Comparison of ENCODE assay signal across 14 cellular contexts in the genomic region with DNA sequence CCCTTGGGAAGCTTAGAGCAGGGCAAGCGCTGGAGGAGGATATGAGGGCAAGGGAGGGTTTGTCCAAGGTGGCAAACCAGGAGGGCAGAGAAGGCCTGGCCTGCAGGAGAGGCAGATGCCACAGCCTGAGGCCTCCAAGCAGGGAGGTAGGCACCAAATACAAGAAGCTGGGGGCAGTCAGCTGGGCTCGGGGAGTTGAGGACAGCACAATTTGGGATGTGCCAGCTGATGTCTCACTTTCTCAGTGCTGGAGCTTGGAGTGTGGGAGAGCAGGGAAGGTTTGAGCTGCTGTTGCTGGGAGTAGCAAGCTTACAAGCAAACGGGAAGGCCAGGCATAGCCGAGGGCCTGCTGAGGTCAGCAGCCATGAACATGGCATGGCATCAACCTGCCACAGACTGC. TPM values are rescaled to one million over a fixed set of nuclear protein-coding genes. Genes with fewer than 3 reads are reported as not detected.
DNase-seq lines count a peak whose midpoint lies in the region; TF ChIP-seq lines count a peak whose summit lies in the region.
"Had no signal": no experiment of that assay in that cellular context is flagged by ENCODE, and none has a peak within 500 bp of the region (broad histone marks: within the 10 kb centered on the region; RNA-seq: fewer than 3 reads in every experiment).

No MANE protein-coding gene starts in this region.

- H3K4me1 ChIP-seq in BLaER1 (peaks cover 34% of the 10 kb centered on the region), Loucy (ENCODE audit: insufficient read depth, low read length, poor library complexity, severe bottlenecking) (peaks cover 16% of the 10 kb centered on the region), mesenchymal stem cell (ENCODE audit: control insufficient read depth, insufficient read depth, low read depth, low read length) (peaks cover 20% of the 10 kb centered on the region)

- H3K27me3 Mint-ChIP-seq in mesothelial cell of epicardium (ENCODE audit: low read depth) (peaks cover 3% of the 10 kb centered on the region), Calu3 (ENCODE audit: unreplicated experiment) (no peaks in the 10 kb centered on the region)
- H3K27me3 Mint-ChIP-seq: activated CD4-positive, alpha-beta T cell treated with anti-CD3 and anti-CD28 coated beads, Interleukin-2, amount 10 ng/mL, durations not matched to agents 7 days and 5 days had no signal

- H3K79me2 ChIP-seq in Loucy (ENCODE audit: insufficient read depth, low read length), result peaks cover 37% of the 10 kb centered on the region

- intact Hi-C loops in Calu3 (cut with micrococcal nuclease; ENCODE audit: unreplicated experiment), result no loop called here

- no peak overlapping the region for H3K18ac ChIP-seq in mesenchymal stem cell (ENCODE audit: low read depth in 1 of 2, low read length in 2 of 2)

- H3K9me3 ChIP-seq in BLaER1 (no peaks in the 10 kb centered on the region), Loucy (ENCODE audit: insufficient read depth, low read depth, low read length) (no peaks in the 10 kb centered on the region), mesenchymal stem cell (ENCODE audit: control insufficient read depth, low read length) (no peaks in the 10 kb centered on the region)

- peaks cover 26% of the 10 kb centered on the region for H3K36me3 Mint-ChIP-seq in mesothelial cell of epicardium
- peaks cover 32% of the 10 kb centered on the region for H3K36me3 Mint-ChIP-seq in Calu3 (ENCODE audit: insufficient read depth, unreplicated experiment)

- H3F3A ChIP-seq in Loucy (ENCODE audit: low read depth), result peaks cover 4% of the 10 kb centered on the region; the same call in 1 of the 2 replicates

- H2AFZ ChIP-seq in Loucy (ENCODE audit: low read length) (no peak overlapping the region), mesenchymal stem cell (ENCODE audit: low read depth, low read length) (no peak overlapping the region)

- H3K23ac ChIP-seq in mesenchymal stem cell (ENCODE audit: low read length in 2 of 2), result no peak overlapping the region

- no peak overlapping the region for H3K4me3 Mint-ChIP-seq in mesothelial cell of epicardium
- H3K4me3 Mint-ChIP-seq in Calu3 (ENCODE audit: low read depth, unreplicated experiment), result no peak overlapping the region
- H3K4me3 Mint-ChIP-seq: activated CD4-positive, alpha-beta T cell treated with anti-CD3 and anti-CD28 coated beads, Interleukin-2, amount 10 ng/mL, durations not matched to agents 7 days and 5 days had no signal

- no peaks in the 10 kb centered on the region for H3K9me2 ChIP-seq in Loucy (replicated peaks; ENCODE audit: low read depth, low read length)

- H3K27ac Mint-ChIP-seq in mesothelial cell of epicardium, result no peak overlapping the region
- no peak overlapping the region for H3K27ac Mint-ChIP-seq in Calu3 (ENCODE audit: unreplicated experiment)

- TF ChIP-seq CTCF in Loucy (conservative IDR thresholded peaks at IDR 0.05; ENCODE audit: low read length) (no peak), mesothelial cell of epicardium (IDR thresholded peaks at IDR 0.05; ENCODE audit: unreplicated experiment) (no peak), Calu3 (IDR thresholded peaks at IDR 0.05; ENCODE audit: unreplicated experiment) (no peak)

- peaks cover 65% of the 10 kb centered on the region for H3K36me3 ChIP-seq in BLaER1
- no peaks in the 10 kb centered on the region; the same call in 1 of the 2 replicates for H3K36me3 ChIP-seq in Loucy (ENCODE audit: insufficient read depth, low read length)
- peaks cover 28 to 47% of the 10 kb centered on the region in 2 experiments for H3K36me3 ChIP-seq in mesenchymal stem cell (ENCODE audit: control insufficient read depth in 1 of 2, insufficient read depth in 2 of 2, low read depth in 1 of 2, low read length in 2 of 2)

- H3K4me1 Mint-ChIP-seq in mesothelial cell of epicardium, result peaks cover 13% of the 10 kb centered on the region
- peaks cover 6% of the 10 kb centered on the region for H3K4me1 Mint-ChIP-seq in Calu3 (ENCODE audit: low read depth, unreplicated experiment)

- no peak overlapping the region for H3K4me3 ChIP-seq in BLaER1
- no peak overlapping the region for H3K4me3 ChIP-seq in Loucy (ENCODE audit: low read length, poor library complexity, severe bottlenecking)
- H3K4me3 ChIP-seq in mesenchymal stem cell (ENCODE audit: insufficient read depth in 1 of 2, low read depth in 1 of 2, low read length in 2 of 2), result no peak overlapping the region

- H3K79me1 ChIP-seq in mesenchymal stem cell (replicated peaks; ENCODE audit: low read length, poor library complexity, severe bottlenecking), result peaks cover 17% of the 10 kb centered on the region

- no peak overlapping the region for H3K4me2 ChIP-seq in BLaER1
- H3K4me2 ChIP-seq in Loucy (ENCODE audit: low read depth, low read length, poor library complexity, severe bottlenecking), result peak overlapping the region; percentile 95
- H3K4me2 ChIP-seq in mesenchymal stem cell (ENCODE audit: low read length, poor library complexity, severe bottlenecking), result no peak overlapping the region

- H2BK5ac ChIP-seq in mesenchymal stem cell (ENCODE audit: low read depth, low read length, poor library complexity, severe bottlenecking), result no peak overlapping the region

- BruUV-seq in Calu3 (replicated peaks; lab: Mats Ljungman, UMichigan), result no TSS peak

- H2BK120ac ChIP-seq in mesenchymal stem cell (ENCODE audit: low read depth, low read length), result no peak overlapping the region

- H3K9ac ChIP-seq in BLaER1 (0 out of 2 replicates have a peak overlapping the region, but pooled peaks have one; percentile 19), Loucy (ENCODE audit: low read depth, low read length, poor library complexity, severe bottlenecking) (peak overlapping the region; percentile 93), mesenchymal stem cell (ENCODE audit: low read length) (peak overlapping the region; percentile 59)

- H4K8ac ChIP-seq in mesenchymal stem cell (ENCODE audit: low read length), result no peak overlapping the region

- no peak overlapping the region for H4K91ac ChIP-seq in mesenchymal stem cell (ENCODE audit: low read length)

- H2BK15ac ChIP-seq in mesenchymal stem cell (ENCODE audit: low read depth, poor library complexity, severe bottlenecking), result no peak overlapping the region

- H2AK5ac ChIP-seq in mesenchymal stem cell (ENCODE audit: low read length, severe bottlenecking), result no peak overlapping the region

- CTCF ChIA-PET in Calu3 (lab: Charles Lee), result no interaction called here

- H4K20me1 ChIP-seq in BLaER1 (peaks cover 5% of the 10 kb centered on the region; the same call in 1 of the 2 replicates), Loucy (ENCODE audit: insufficient read depth, low read length, poor library complexity, severe bottlenecking) (no peaks in the 10 kb centered on the region)

- DNase-seq in mesenchymal stem cell (no peak), NCI-H345 treated with DMSO at 0.1 percent for 48 hours (lab: John Stamatoyannopoulos, UW; ENCODE audit: unreplicated experiment) (no peak), mesothelial cell of epicardium (ENCODE audit: low spot score in 2 of 2, unreplicated experiment in 2 of 2) (no peak), Calu3 (no peak)
- DNase-seq: activated CD4-positive, alpha-beta T cell treated with anti-CD3 and anti-CD28 coated beads, Interleukin-2, amount 10 ng/mL, durations not matched to agents 7 days and 5 days; activated effector memory CD4-positive, alpha-beta T cell treated with anti-CD3 and anti-CD28 coated beads, Interleukin-2, amount 50 U/mL, for 16 hours; DMS53; kidney; NCI-H2081 treated with DMSO at 0.1 percent for 48 hours; Right ventricle myocardium superior; stimulated activated CD4-positive, alpha-beta T cell treated with anti-CD3 and anti-CD28 coated beads, Interleukin-2, amount 100 ng/mL, for 24 hours had no signal

- no peak overlapping the region for H2BK12ac ChIP-seq in mesenchymal stem cell (ENCODE audit: low read length in 2 of 2)

- WGBS in mesenchymal stem cell, result 98% methylated on average over 4 of the region's 4 CpGs

- H3K27me3 ChIP-seq in BLaER1 (no peaks in the 10 kb centered on the region), Loucy (ENCODE audit: insufficient read depth, low read length, poor library complexity, severe bottlenecking) (no peaks in the 10 kb centered on the region), mesenchymal stem cell (ENCODE audit: control insufficient read depth in 1 of 2, insufficient read depth in 1 of 2, low read length in 2 of 2) (peaks cover 0 to 4% of the 10 kb centered on the region in 2 experiments)

- H3K9me3 Mint-ChIP-seq in mesothelial cell of epicardium (no peaks in the 10 kb centered on the region), Calu3 (ENCODE audit: low read depth, unreplicated experiment) (no peaks in the 10 kb centered on the region)
- H3K9me3 Mint-ChIP-seq: activated CD4-positive, alpha-beta T cell treated with anti-CD3 and anti-CD28 coated beads, Interleukin-2, amount 10 ng/mL, durations not matched to agents 7 days and 5 days had no signal

- no peak overlapping the region for H3K4ac ChIP-seq in mesenchymal stem cell (ENCODE audit: low read depth in 1 of 2, low read length in 2 of 2)

- peak overlapping the region; percentile 95 for H3K27ac ChIP-seq in BLaER1
- no peak overlapping the region for H3K27ac ChIP-seq in mesenchymal stem cell (ENCODE audit: low read length, poor library complexity, severe bottlenecking)

- H3K14ac ChIP-seq in mesenchymal stem cell (ENCODE audit: low read length in 2 of 2), result no peak overlapping the region

RNA-seq across cellular contexts. Expression of a gene that starts 4.0 kb away (rescaled TPM):
- 10.8 TPM for polyA plus RNA-seq in mesenchymal stem cell (2013, experiment 1 of 2)
- 11.2 TPM for polyA plus RNA-seq in mesenchymal stem cell (2013, experiment 2 of 2)
- 13.2 to 14.7 TPM (median 13.7 TPM) in 3 replicates for total RNA-seq in mesothelial cell of epicardium
- 15.1 and 17.3 TPM in 2 replicates for total RNA-seq in Calu3 (2022)

RNA-seq across cellular contexts. Expression of a gene that starts 4.8 kb away (rescaled TPM):
- polyA plus RNA-seq in mesenchymal stem cell (2013, experiment 1 of 2), result 0.07 TPM
- 0.10 TPM for polyA plus RNA-seq in mesenchymal stem cell (2013, experiment 2 of 2)
- total RNA-seq in mesothelial cell of epicardium (0.11 to 0.13 TPM (median 0.13 TPM) in 3 replicates), Calu3 (2022) (not detected in 2 replicates)
- total RNA-seq: bronchial epithelial cell, Right ventricle myocardium superior had no signal

RNA-seq across cellular contexts. Expression of a gene that starts 26.5 kb away (rescaled TPM):
- polyA plus RNA-seq in mesenchymal stem cell (2013, experiment 1 of 2), result not detected
- polyA plus RNA-seq in mesenchymal stem cell (2013, experiment 2 of 2), result not detected
- not detected in 3 replicates for total RNA-seq in mesothelial cell of epicardium
- 1.7 TPM in 2 replicates for total RNA-seq in Calu3 (2022)

RNA-seq across cellular contexts. Expression of a gene that starts 31.5 kb away (rescaled TPM):
- polyA plus RNA-seq in mesenchymal stem cell (2013, experiment 1 of 2), result 15.5 TPM
- polyA plus RNA-seq in mesenchymal stem cell (2013, experiment 2 of 2), result 15.0 TPM
- total RNA-seq in mesothelial cell of epicardium (61.5 to 62.0 TPM (median 61.5 TPM) in 3 replicates), Calu3 (2022) (32.2 and 38.2 TPM in 2 replicates)

RNA-seq across cellular contexts. Expression of a gene that starts 51.0 kb away (rescaled TPM):
- 0.15 TPM for polyA plus RNA-seq in mesenchymal stem cell (2013, experiment 1 of 2)
- polyA plus RNA-seq in mesenchymal stem cell (2013, experiment 2 of 2), result 0.23 TPM
- total RNA-seq in mesothelial cell of epicardium (0.25 to 0.42 TPM (median 0.41 TPM) in 3 replicates), Calu3 (2022) (0.91 and 1.0 TPM in 2 replicates)

Comparison
In these comparisons a context has a peak if more than half of its experiments do, and no peak if none do; other contexts are left out.
1. H3K9ac ChIP-seq: peak in every context shown above with its lines; median percentile 93 in Loucy; 59 in mesenchymal stem cell; 19 in BLaER1.